ENCODE assay signal across 25 cellular contexts in genomic region chr7:108815815-108816214, GRCh38.
"Had no signal": no experiment of that assay in that cellular context is flagged by ENCODE, and none has a peak within 500 bp of the region (broad histone marks: within the 10 kb centered on the region; RNA-seq: fewer than 3 reads in every experiment).

No MANE protein-coding gene starts in this region.

- H3K27ac ChIP-seq: coronary artery, gastrocnemius medialis, heart right ventricle, left ventricle myocardium inferior, lower lobe of right lung, pancreas, psoas muscle, right lobe of liver, suprapubic skin, thyroid gland, upper lobe of left lung, uterus had no signal

- H3K9me3 ChIP-seq: gastrocnemius medialis, heart right ventricle, left ventricle myocardium inferior, lower lobe of right lung, pancreas, psoas muscle, right lobe of liver, suprapubic skin, thyroid gland, upper lobe of left lung, uterus had no signal

- ATAC-seq: esophagus mucosa; gastrocnemius medialis; heart right ventricle; left cardiac atrium; lower lobe of right lung; natural killer cell treated with Interleukin-12 subunit alpha and Interleukin-12 subunit beta and Interleukin-15 and Interleukin-18, amount 100 ng/mL, for 72 hours; pancreas; psoas muscle; right lobe of liver; stimulated activated effector memory CD8-positive, alpha-beta T cell treated with anti-CD3 and anti-CD28 coated beads, Interleukin-12 subunit alpha, Interleukin-12 subunit beta, amount 100 ng/mL, for 72 hours; stimulated activated naive CD8-positive, alpha-beta T cell treated with anti-CD3 and anti-CD28 coated beads, Interleukin-15, Interleukin-2, amounts not matched to agents 100 U/mL and 50 U/mL, for 24 hours had no signal

- H3K4me1 ChIP-seq: gastrocnemius medialis, heart right ventricle, left ventricle myocardium inferior, lower lobe of right lung, pancreas, psoas muscle, right lobe of liver, suprapubic skin, thyroid gland, upper lobe of left lung, uterus had no signal

- H3K4me3 ChIP-seq: coronary artery, gastrocnemius medialis, heart right ventricle, left ventricle myocardium inferior, lower lobe of right lung, pancreas, psoas muscle, right lobe of liver, suprapubic skin, thyroid gland, upper lobe of left lung, uterus had no signal

- H3K36me3 ChIP-seq: gastrocnemius medialis, heart right ventricle, left ventricle myocardium inferior, lower lobe of right lung, pancreas, right lobe of liver, suprapubic skin, thyroid gland, upper lobe of left lung, uterus had no signal

- H3K27me3 ChIP-seq: gastrocnemius medialis, heart right ventricle, pancreas, right lobe of liver, suprapubic skin, thyroid gland, upper lobe of left lung, uterus had no signal

- DNase-seq: effector CD4-positive, alpha-beta T cell; gastrocnemius medialis; heart right ventricle; hypothalamus; left cardiac atrium; left ventricle myocardium inferior; lower lobe of right lung; mesenchymal stem cell; midbrain; occipital lobe; pancreas; psoas muscle; retina; right lobe of liver; stimulated activated CD4-positive, alpha-beta T cell treated with anti-CD3 and anti-CD28 coated beads, Interleukin-4, amount 100 ng/mL, for 1 hour; stimulated activated CD8-positive, alpha-beta memory T cell treated with anti-CD3 and anti-CD28 coated beads, Interleukin-4, amount 100 ng/mL, for 48 hours; stimulated activated naive CD8-positive, alpha-beta T cell treated with anti-CD3 and anti-CD28 coated beads, Interleukin-15, Interleukin-2, amounts not matched to agents 100 U/mL and 50 U/mL, for 24 hours; thyroid gland; upper lobe of left lung; uterus had no signal
